In genomic region chr9:127185181-127185580, GRCh38 we compare ENCODE assay signal across 24 cellular contexts.
DNase-seq lines count a peak whose midpoint lies in the region; ATAC-seq, FAIRE-seq and TF ChIP-seq lines count a peak whose summit lies in the region.
"Had no signal": no experiment of that assay in that cellular context is flagged by ENCODE, and none has a peak within 500 bp of the region (broad histone marks: within the 10 kb centered on the region; RNA-seq: fewer than 3 reads in every experiment).

No MANE protein-coding gene starts in this region.

- 87 to 92% methylated on average over 5 of the region's 5 CpGs for WGBS in sigmoid colon, 2 donors

- intact Hi-C loops in left ventricle myocardium inferior (cut with micrococcal nuclease) (no loop called here), left cardiac atrium (cut with DNase I) (loop anchor here (5.0 to 10.0 kb wide), 3 partner anchors 48 to 63 kb away; partner anchors contain the start of gene ANGPTL2 (in 2 of the 2)), kidney (cut with DNase I) (no loop called here), sigmoid colon (cut with DNase I) (loop anchor here (5.0 kb wide), 2 partner anchors 78 to 163 kb away; no protein-coding TSS in a partner anchor), upper lobe of right lung (cut with DNase I) (no loop called here)

- H3K4me3 ChIP-seq in left ventricle myocardium inferior (no peak overlapping the region), kidney (ENCODE audit: low read length in 2 of 2) (no peak overlapping the region), sigmoid colon (no peak overlapping the region), upper lobe of right lung (no peak overlapping the region)
- H3K4me3 ChIP-seq: mucosa of descending colon had no signal

- H3K4me1 Mint-ChIP-seq in effector memory CD8-positive, alpha-beta T cell (ENCODE audit: low read depth in 2 of 2) = peaks cover 0 to 4% of the 10 kb centered on the region in 2 donors

- ATAC-seq in left cardiac atrium = no peak
- ATAC-seq in upper lobe of right lung = no peak
- ATAC-seq in effector memory CD8-positive, alpha-beta T cell (replicated peaks) = no peak
- ATAC-seq: left lobe of liver; stimulated activated naive CD8-positive, alpha-beta T cell treated with anti-CD3 and anti-CD28 coated beads, Interleukin-15, Interleukin-2, amounts not matched to agents 100 U/mL and 50 U/mL, for 24 hours had no signal

- no peaks in the 10 kb centered on the region for H3K27me3 Mint-ChIP-seq in effector memory CD8-positive, alpha-beta T cell

- FAIRE-seq in kidney (lab: Jason Lieb, UNC) = no peak
- FAIRE-seq: A204.1, HTR-8/SVneo had no signal

- H3K36me3 Mint-ChIP-seq in effector memory CD8-positive, alpha-beta T cell (ENCODE audit: insufficient read depth) = peaks cover 4% of the 10 kb centered on the region

- H3K9me3 Mint-ChIP-seq in effector memory CD8-positive, alpha-beta T cell = no peaks in the 10 kb centered on the region
- H3K9me3 Mint-ChIP-seq: H9 had no signal

- no peak for DNase-seq in left ventricle myocardium inferior
- DNase-seq in left cardiac atrium = no peak
- peak; percentile 35 for DNase-seq in kidney
- DNase-seq in sigmoid colon = peak; percentile 64
- peak; percentile 17 for DNase-seq in upper lobe of right lung
- no peak for DNase-seq in HuH-7 (ENCODE audit: low spot score)
- no peak for DNase-seq in effector memory CD8-positive, alpha-beta T cell
- DNase-seq in GOT3 (lab: John Stamatoyannopoulos, UW) = no peak
- DNase-seq: activated CD4-positive, alpha-beta T cell treated with anti-CD3 and anti-CD28 coated beads, Interleukin-2, amount 50 U/mL, for 48 hours; activated gamma-delta T cell treated with Interleukin-2 at 50 U/mL for 16 hours; BE2C; H9; Karpas-422; mucosa of descending colon; NCI-H1048; NCI-H1930; NCI-H446; SIG-M5; stimulated activated CD4-positive, alpha-beta T cell treated with anti-CD3 and anti-CD28 coated beads, Interleukin-2, amount 100 ng/mL, for 48 hours; stimulated activated naive CD8-positive, alpha-beta T cell treated with anti-CD3 and anti-CD28 coated beads, Interleukin-15, Interleukin-2, amounts not matched to agents 100 U/mL and 50 U/mL, for 24 hours; WERI-Rb-1 had no signal

- H3K36me3 ChIP-seq in left ventricle myocardium inferior (no peaks in the 10 kb centered on the region), kidney (ENCODE audit: control insufficient read depth in 1 of 2, insufficient read depth in 2 of 2, low read length in 2 of 2) (no peaks in the 10 kb centered on the region), sigmoid colon (no peaks in the 10 kb centered on the region), upper lobe of right lung (no peaks in the 10 kb centered on the region)
- H3K36me3 ChIP-seq: BE2C, WERI-Rb-1 had no signal

- H3K27me3 ChIP-seq in left ventricle myocardium inferior (ENCODE audit: low read depth) (no peaks in the 10 kb centered on the region), sigmoid colon (no peaks in the 10 kb centered on the region), upper lobe of right lung (no peaks in the 10 kb centered on the region)
- H3K27me3 ChIP-seq: BE2C had no signal

- H3K27ac ChIP-seq in left ventricle myocardium inferior (replicated peaks) = peak overlapping the region; percentile 95
- H3K27ac ChIP-seq in kidney (ENCODE audit: low read depth in 2 of 2, low read length in 2 of 2) = no peak overlapping the region
- peak overlapping the region; percentile 84 to 93 (median 88) for H3K27ac ChIP-seq in sigmoid colon
- H3K27ac ChIP-seq in upper lobe of right lung = peak overlapping the region; percentile 18
- H3K27ac ChIP-seq: WERI-Rb-1 had no signal

- no peak for TF ChIP-seq EP300 in sigmoid colon (IDR thresholded peaks at IDR 0.05)

- no peak for TF ChIP-seq POLR2A in sigmoid colon (IDR thresholded peaks at IDR 0.05)

- H3K9ac ChIP-seq in kidney (ENCODE audit: low read length in 2 of 2) = no peak overlapping the region

- H3K4me3 Mint-ChIP-seq in effector memory CD8-positive, alpha-beta T cell = no peak overlapping the region
- H3K4me3 Mint-ChIP-seq: H9 had no signal

- TF ChIP-seq CTCF in left ventricle myocardium inferior (IDR thresholded peaks at IDR 0.05; ENCODE audit: borderline replicate concordance) = no peak
- no peak for TF ChIP-seq CTCF in kidney (IDR thresholded peaks at IDR 0.05; ENCODE audit: borderline replicate concordance, extremely low read depth, insufficient read depth)
- no peak for TF ChIP-seq CTCF in sigmoid colon (IDR thresholded peaks at IDR 0.05)
- no peak for TF ChIP-seq CTCF in upper lobe of right lung (IDR thresholded peaks at IDR 0.05)

- peaks cover 80% of the 10 kb centered on the region for H3K4me1 ChIP-seq in left ventricle myocardium inferior
- H3K4me1 ChIP-seq in kidney (ENCODE audit: control insufficient read depth in 1 of 2, insufficient read depth in 1 of 2, low read depth in 1 of 2, low read length in 2 of 2) = peaks cover 8 to 17% of the 10 kb centered on the region in 2 donors
- peaks cover 0 to 65% (median 54%) of the 10 kb centered on the region in 4 donors for H3K4me1 ChIP-seq in sigmoid colon
- H3K4me1 ChIP-seq in upper lobe of right lung = peaks cover 24% of the 10 kb centered on the region
- H3K4me1 ChIP-seq: BE2C had no signal

- H3K9me3 ChIP-seq in left ventricle myocardium inferior (replicated peaks) (no peaks in the 10 kb centered on the region), kidney (ENCODE audit: control insufficient read depth in 1 of 2, low read length in 2 of 2) (no peaks in the 10 kb centered on the region), sigmoid colon (no peaks in the 10 kb centered on the region), upper lobe of right lung (no peaks in the 10 kb centered on the region)
- H3K9me3 ChIP-seq: BE2C, mucosa of descending colon had no signal

- H3K27ac Mint-ChIP-seq in effector memory CD8-positive, alpha-beta T cell = peak overlapping the region in 1 of 2 donors; percentile 8
- H3K27ac Mint-ChIP-seq: H9 had no signal

Comparison
In these comparisons a context has a peak if more than half of its experiments do, and no peak if none do; other contexts are left out.
1. intact Hi-C loops: an anchor here in left cardiac atrium (5.0 to 10.0 kb wide) and sigmoid colon (5.0 kb wide); none called in left ventricle myocardium inferior, kidney and upper lobe of right lung.
2. DNase-seq: peak in kidney (single experiment), sigmoid colon (single experiment) and upper lobe of right lung (single experiment); none in left ventricle myocardium inferior (single experiment), left cardiac atrium (single experiment), HuH-7 (single experiment), effector memory CD8-positive, alpha-beta T cell (0 of 3) and GOT3 (single experiment).
3. H3K27ac ChIP-seq: peak in left ventricle myocardium inferior (single experiment), sigmoid colon (4 of 4) and upper lobe of right lung (single experiment); none in kidney (0 of 2).